ENCODE assay signal across 16 cellular contexts in genomic region chr1:36739703-36740289, GRCh38.
DNase-seq lines count a peak whose midpoint lies in the region; ATAC-seq and TF ChIP-seq lines count a peak whose summit lies in the region.
"Had no signal": no experiment of that assay in that cellular context is flagged by ENCODE, and none has a peak within 500 bp of the region (broad histone marks: within the 10 kb centered on the region; RNA-seq: fewer than 3 reads in every experiment).

No MANE protein-coding gene starts in this region.

- no peak for ATAC-seq in sciatic nerve
- ATAC-seq: HepG2 had no signal

- TF ChIP-seq CTCF in NB4 (IDR thresholded peaks at IDR 0.05; ENCODE audit: low read depth, low read length): no peak

- DNase-seq in NB4 (ENCODE audit: low read depth) (peak; percentile 40), islet precursor cell (peak; percentile 50), sciatic nerve (ENCODE audit: low spot score) (peak; percentile 10), caudate nucleus (lab: John Stamatoyannopoulos, UW) (no peak), NCI-H1105 (lab: John Stamatoyannopoulos, UW) (no peak), ACHN (no peak), NCI-H128 (lab: John Stamatoyannopoulos, UW; ENCODE audit: unreplicated experiment) (no peak)
- DNase-seq: BE2C; Caco-2; CD8-positive, alpha-beta memory T cell; DND-41; GDM1; GOT3; H9; HFFc6 had no signal

- TF ChIP-seq POLR2A in NB4 (IDR thresholded peaks at IDR 0.05; ENCODE audit: extremely low read depth, insufficient read length): no peak

- H3K27ac ChIP-seq in caudate nucleus (ENCODE audit: low read depth, low read length): no peak overlapping the region

- no peak overlapping the region for H3K4me3 ChIP-seq in NB4 (ENCODE audit: low read depth, low read length)

- intact Hi-C loops in sciatic nerve (cut with DNase I): no loop called here

- in situ Hi-C loops in ACHN (cut with HindIII; ENCODE audit: low pct_ligation_motif_present, low pct_unique_long_range_greater_than_20kb, low sequenced_read_pairs): no loop called here

Comparison
In these comparisons a context has a peak if more than half of its experiments do, and no peak if none do; other contexts are left out.
1. DNase-seq: peak in NB4 (single experiment), islet precursor cell (single experiment) and sciatic nerve (single experiment); none in caudate nucleus (0 of 61), NCI-H1105 (single experiment), ACHN (single experiment) and NCI-H128 (single experiment).